ENCODE assay signal across 8 cellular contexts in the genomic region with DNA sequence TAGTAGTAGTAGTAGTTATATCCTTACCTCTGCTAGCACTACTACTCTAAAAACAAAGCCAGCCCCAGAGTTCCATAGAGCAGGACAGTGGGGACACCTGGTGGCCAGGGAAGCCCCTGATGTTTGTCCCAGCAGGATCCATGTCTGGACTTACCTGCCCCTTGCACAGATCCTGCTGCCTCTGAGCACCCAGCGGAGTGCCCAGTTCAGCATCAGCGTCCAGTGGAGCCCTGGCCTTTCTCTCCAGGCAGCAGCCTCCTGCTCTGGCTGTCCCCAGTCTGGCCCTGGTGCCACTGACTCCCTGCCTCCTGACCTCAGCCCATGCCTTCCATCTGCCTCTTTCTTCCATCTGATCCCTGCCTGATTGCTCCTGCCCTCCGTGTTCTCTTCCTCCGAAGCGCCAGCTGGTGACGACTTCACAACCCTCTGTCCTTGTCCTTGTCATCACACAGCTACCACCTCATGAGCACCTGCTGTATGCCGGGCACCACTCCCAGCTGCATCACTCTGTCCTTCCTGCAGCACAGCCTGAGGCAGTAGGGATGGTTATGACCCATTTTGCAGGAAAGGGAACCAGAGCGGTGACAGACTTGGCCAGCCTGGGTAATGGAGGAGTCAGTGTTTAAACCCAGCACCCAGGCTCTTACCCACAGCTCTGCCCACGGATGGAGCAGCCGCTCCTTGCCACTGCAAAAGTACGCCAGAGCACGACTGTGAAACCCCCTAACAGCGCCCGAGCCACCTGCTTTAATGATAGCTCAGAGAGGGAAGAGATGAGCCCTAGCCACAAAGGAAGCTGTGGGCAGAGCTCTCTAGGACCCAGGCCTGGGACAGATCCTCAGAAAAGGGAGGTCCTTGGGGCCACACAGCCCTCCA. TPM values are rescaled to one million over a fixed set of nuclear protein-coding genes. Genes with fewer than 3 reads are reported as not detected.
DNase-seq lines count a peak whose midpoint lies in the region; ATAC-seq and TF ChIP-seq lines count a peak whose summit lies in the region.

No MANE protein-coding gene starts in this region.

- POLR2A ChIA-PET in IMR-90 (lab: Charles Lee; ENCODE audit: unreplicated experiment) (no interaction called here), RWPE1 (lab: Yijun Ruan, JAX; ENCODE audit: low non-redundant PET) (no interaction called here)

- H3K18ac ChIP-seq in IMR-90 (ENCODE audit: low read depth, low read length), result no peak overlapping the region

- H2AK9ac ChIP-seq in IMR-90 (replicated peaks; ENCODE audit: low read depth, low read length, poor library complexity), result no peak overlapping the region

- no peaks in the 10 kb centered on the region; the same call in 1 of the 2 replicates for H4K20me1 ChIP-seq in IMR-90 (ENCODE audit: insufficient read depth, low read length)

- H3K27ac Mint-ChIP-seq in CD4-positive, CD25-positive, alpha-beta regulatory T cell, result peak overlapping the region in 1 of 3 donors; percentile 39

- peaks cover 11% of the 10 kb centered on the region for H3K4me1 ChIP-seq in CD4-positive, CD25-positive, alpha-beta regulatory T cell (ENCODE audit: control insufficient read depth, insufficient read depth, low read length, poor library complexity, severe bottlenecking)
- H3K4me1 ChIP-seq in IMR-90 (ENCODE audit: control insufficient read depth, insufficient read depth, low read length), result no peaks in the 10 kb centered on the region

- H2AFZ ChIP-seq in IMR-90 (replicated peaks; ENCODE audit: low read length, poor library complexity), result peak overlapping the region; percentile 21

- peak; percentile 86 for TF ChIP-seq RAD21 in IMR-90 (IDR thresholded peaks at IDR 0.05; ENCODE audit: low read length)

- no peak for TF ChIP-seq POLR2A in IMR-90 (IDR thresholded peaks at IDR 0.05; ENCODE audit: low read depth, low read length)

- no peak overlapping the region for H4K5ac ChIP-seq in IMR-90 (ENCODE audit: low read depth, low read length)

- no peaks in the 10 kb centered on the region for H3K36me3 ChIP-seq in CD4-positive, CD25-positive, alpha-beta regulatory T cell (ENCODE audit: control insufficient read depth, insufficient read depth, low read length)
- no peaks in the 10 kb centered on the region for H3K36me3 ChIP-seq in IMR-90 (ENCODE audit: control insufficient read depth, insufficient read depth, low read length)

- H2BK20ac ChIP-seq in IMR-90 (ENCODE audit: low read depth, low read length), result no peak overlapping the region

- intact Hi-C loops in IMR-90 (cut with micrococcal nuclease) (loop anchor here (1.0 to 10.0 kb wide), 2 partner anchors 122 to 193 kb away; a partner anchor contains a TSS), Right ventricle myocardium superior (cut with DNase I) (loop anchor here (5.0 to 10.0 kb wide), 2 partner anchors 194 to 542 kb away; a partner anchor contains a TSS)

- TF ChIP-seq CTCF in IMR-90 (conservative IDR thresholded peaks at IDR 0.05; ENCODE audit: low read depth, low read length) (peak; percentile 67), RWPE1 (conservative IDR thresholded peaks at IDR 0.05; ENCODE audit: low read depth) (peak; percentile 59), retinal pigment epithelial cell (conservative IDR thresholded peaks at IDR 0.05; ENCODE audit: low read depth, low read length) (peak; percentile 75)

- H3K27ac ChIP-seq in CD4-positive, CD25-positive, alpha-beta regulatory T cell (ENCODE audit: insufficient read depth, low read length, poor library complexity, severe bottlenecking), result no peak overlapping the region
- H3K27ac ChIP-seq in IMR-90 (ENCODE audit: insufficient read depth, low read length) (no peak overlapping the region), RWPE1 (no peak overlapping the region)

- no peak overlapping the region for H4K91ac ChIP-seq in IMR-90 (ENCODE audit: insufficient read depth, low read depth, low read length)

- no peak overlapping the region for H3K4me3 ChIP-seq in CD4-positive, CD25-positive, alpha-beta regulatory T cell (ENCODE audit: low read depth, low read length)
- H3K4me3 ChIP-seq in IMR-90 (ENCODE audit: insufficient read depth, low read depth, low read length) (no peak overlapping the region), retinal pigment epithelial cell (ENCODE audit: low read length) (no peak overlapping the region)

- in situ Hi-C loops in IMR-90 (cut with MboI; ENCODE audit: low sequenced_read_pairs), result loop anchor here (10.0 kb wide), 1 partner anchor 322 kb away; no protein-coding TSS in a partner anchor

- WGBS in IMR-90 (ENCODE audit: extremely low coverage in 2 of 2, insufficient read length in 1 of 2), 2 experiments, result 51% methylated on average over 5 of the region's 14 CpGs; no CpG with 5 or more reads in 1 of the 2 experiments

- peak; percentile 52 to 68 for ATAC-seq in CD4-positive, CD25-positive, alpha-beta regulatory T cell (ENCODE audit: low read depth in 2 of 2)
- ATAC-seq in IMR-90 (ENCODE audit: low read depth) (peak; percentile 94), Right ventricle myocardium superior (ENCODE audit: poor library complexity) (peak; percentile 87), GM21447 (IDR thresholded peaks at IDR 0.05; ENCODE audit: unreplicated experiment) (no peak), HG03457 (IDR thresholded peaks at IDR 0.05; ENCODE audit: unreplicated experiment) (no peak)

- H3K4me1 Mint-ChIP-seq in CD4-positive, CD25-positive, alpha-beta regulatory T cell, result peaks cover 0 to 11% (median 4%) of the 10 kb centered on the region in 4 donors

- H3K14ac ChIP-seq in IMR-90 (replicated peaks; ENCODE audit: low read depth, low read length), result no peak overlapping the region

- H3K27me3 Mint-ChIP-seq in CD4-positive, CD25-positive, alpha-beta regulatory T cell, result peaks cover 17% of the 10 kb centered on the region

- no peak overlapping the region for H3K4me3 Mint-ChIP-seq in CD4-positive, CD25-positive, alpha-beta regulatory T cell

- H2AK5ac ChIP-seq in IMR-90 (ENCODE audit: low read depth, low read length), result no peak overlapping the region

- H2BK120ac ChIP-seq in IMR-90 (ENCODE audit: low read depth, low read length), result no peak overlapping the region

- no peaks in the 10 kb centered on the region for H3K36me3 Mint-ChIP-seq in CD4-positive, CD25-positive, alpha-beta regulatory T cell

- H3K79me1 ChIP-seq in IMR-90 (ENCODE audit: low read depth in 1 of 2, low read length in 2 of 2), result no peaks in the 10 kb centered on the region

- no peak overlapping the region for H3K23ac ChIP-seq in IMR-90 (ENCODE audit: low read depth, low read length)

- dilution Hi-C loops in IMR-90 (cut with HindIII; ENCODE audit: low sequenced_read_pairs, unreplicated experiment), result no loop called here

- peaks cover 0 to 3% (median 0%) of the 10 kb centered on the region in 7 donors for H3K9me3 Mint-ChIP-seq in CD4-positive, CD25-positive, alpha-beta regulatory T cell

- no peak overlapping the region for H2BK15ac ChIP-seq in IMR-90 (ENCODE audit: low read depth, low read length)

- H3K4me2 ChIP-seq in IMR-90 (ENCODE audit: low read depth, low read length), result no peak overlapping the region

- peak; percentile 44 to 63 (median 53) for DNase-seq in CD4-positive, CD25-positive, alpha-beta regulatory T cell
- DNase-seq in IMR-90, result peak; percentile 50
- peak; percentile 78 for DNase-seq in RWPE1 (ENCODE audit: low spot score)
- peak; percentile 39 for DNase-seq in activated gamma-delta T cell treated with anti-CD3 and anti-CD28 coated beads, Interleukin-2, amount 50 U/mL, for 16 hours (ENCODE audit: low read depth)
- peak; percentile 79 for DNase-seq in Right ventricle myocardium superior
- no peak for DNase-seq in retinal pigment epithelial cell (ENCODE audit: low read depth)

- no peak overlapping the region for H4K8ac ChIP-seq in IMR-90 (ENCODE audit: low read depth in 2 of 2, low read length in 2 of 2)

- no peak overlapping the region for H2BK5ac ChIP-seq in IMR-90 (ENCODE audit: low read depth, low read length, poor library complexity, severe bottlenecking)

- no peaks in the 10 kb centered on the region for H3K9me3 ChIP-seq in CD4-positive, CD25-positive, alpha-beta regulatory T cell (ENCODE audit: control insufficient read depth in 2 of 2, low read length in 2 of 2)
- H3K9me3 ChIP-seq in IMR-90 (ENCODE audit: control insufficient read depth, insufficient read depth, low read length), result no peaks in the 10 kb centered on the region

- no peaks in the 10 kb centered on the region for H3K27me3 ChIP-seq in CD4-positive, CD25-positive, alpha-beta regulatory T cell (ENCODE audit: control insufficient read depth, insufficient read depth, low read length)
- H3K27me3 ChIP-seq in IMR-90 (ENCODE audit: control insufficient read depth, insufficient read depth, low read length), result peaks cover 1% of the 10 kb centered on the region; the same call in 1 of the 2 replicates

- CTCF ChIA-PET in IMR-90 (lab: Yijun Ruan, JAX) (interaction anchor here (0.7 kb wide), 1 partner anchor 194 kb away, joined by 3 read pairs; no protein-coding TSS in a partner anchor), RWPE1 (lab: Yijun Ruan, JAX) (interaction anchor here (0.6 to 3.6 kb wide), 7 partner anchors 16 to 1145 kb away, joined by 3 to 25 read pairs (median 3); a partner anchor contains a TSS)

- H3K4ac ChIP-seq in IMR-90 (ENCODE audit: low read depth, low read length), result no peak overlapping the region

- H3K9me1 ChIP-seq in IMR-90 (ENCODE audit: insufficient read depth, low read length), result no peaks in the 10 kb centered on the region

- H3K56ac ChIP-seq in IMR-90 (ENCODE audit: extremely low read depth, insufficient read depth, low read length), result no peak overlapping the region

- no TSS peak for BruUV-seq in IMR-90 (replicated peaks; lab: Mats Ljungman, UMichigan)

- H3K9ac ChIP-seq in IMR-90 (ENCODE audit: low read depth, low read length), result no peak overlapping the region

TF ChIP-seq in IMR-90, 13 proteins besides CTCF, POLR2A, EP300 and RAD21:
- TF ChIP-seq BHLHE40 (IDR thresholded peaks at IDR 0.05; ENCODE audit: low read depth, low read length) (no peak), CEBPB (IDR thresholded peaks at IDR 0.05; ENCODE audit: low read depth, low read length) (no peak), SMC3 (IDR thresholded peaks at IDR 0.05; ENCODE audit: low read depth, low read length) (peak; percentile 82)

RNA-seq across cellular contexts. Expression of a gene that starts 11.5 kb away (rescaled TPM):
- total RNA-seq in CD4-positive, CD25-positive, alpha-beta regulatory T cell, result 15.6 TPM
- 1 to 10 TPM; 5.8 to 9.7 (median 8.2) TPM for polyA plus RNA-seq in CD4-positive, CD25-positive, alpha-beta regulatory T cell
- total RNA-seq in IMR-90 (2012; rRNA removed) (4.7 and 5.0 TPM in 2 replicates), Right ventricle myocardium superior (0.94 TPM)
- 7.5 and 8.5 TPM in 2 replicates for polyA plus RNA-seq in IMR-90 (2012; rRNA removed)
- 5.0 and 8.3 TPM in 2 replicates for polyA plus RNA-seq in IMR-90 (2012; cell fraction: cytosol; rRNA removed)
- polyA plus RNA-seq in IMR-90 (2012; cell fraction: nucleus; rRNA removed; ENCODE audit: low replicate concordance), result 9.2 and 23.8 TPM in 2 replicates

Comparison
In these comparisons a context has a peak if more than half of its experiments do, and no peak if none do; other contexts are left out.
1. ATAC-seq: peak in CD4-positive, CD25-positive, alpha-beta regulatory T cell (2 of 2), IMR-90 (single experiment) and Right ventricle myocardium superior (single experiment); none in GM21447 (single experiment) and HG03457 (single experiment).
2. Peak in every context shown above with its lines, with median percentiles within 50 percentile points of each other: CTCF ChIP-seq.